ENCODE assay signal across 1 cellular context in genomic region chr6:149565539-149566371, GRCh38.
TF ChIP-seq lines count a peak whose summit lies in the region.

No MANE protein-coding gene starts in this region.

TF ChIP-seq in SK-N-SH, 30 proteins besides CTCF, POLR2A, EP300 and RAD21 (continued from another document):
- TF ChIP-seq REST (IDR thresholded peaks at IDR 0.05; ENCODE audit: low read depth, low read length) (peak; percentile 63; the same call in 1 of the 2 replicates), SMC3 (IDR thresholded peaks at IDR 0.05; ENCODE audit: low read depth, low read length) (peak; percentile 54), FOXJ3 (CRISPR knock-in tag; IDR thresholded peaks at IDR 0.05) (no peak), YY1 (IDR thresholded peaks at IDR 0.05; ENCODE audit: low read depth) (peak; percentile 59; the same call in 1 of the 2 replicates), TAF1 (IDR thresholded peaks at IDR 0.05; ENCODE audit: borderline replicate concordance, low read depth, low read length) (0 out of 2 replicates have a peak, but pooled peaks have one; percentile 39)
